Comparison of ENCODE assay signal across 15 cellular contexts in genomic region chr5:160270704-160271103, GRCh38. TPM values are rescaled to one million over a fixed set of nuclear protein-coding genes. Genes with fewer than 3 reads are reported as not detected.
DNase-seq lines count a peak whose midpoint lies in the region; ATAC-seq, FAIRE-seq and TF ChIP-seq lines count a peak whose summit lies in the region.
"Had no signal": no experiment of that assay in that cellular context is flagged by ENCODE, and none has a peak within 500 bp of the region (broad histone marks: within the 10 kb centered on the region; RNA-seq: fewer than 3 reads in every experiment).

No MANE protein-coding gene starts in this region.

- no peak overlapping the region for H2AFZ ChIP-seq in GM23338

- no peaks in the 10 kb centered on the region for H3K27me3 ChIP-seq in GM23338 (ENCODE audit: insufficient read depth)

- DNase-seq in GM23338 (ENCODE audit: low spot score) (no peak), WTC11 (ENCODE audit: low spot score) (no peak), immature natural killer cell (no peak), GM19239 (ENCODE audit: insufficient read length, low spot score) (no peak), NCI-H1092 (lab: John Stamatoyannopoulos, UW) (no peak)
- DNase-seq in activated naive CD8-positive, alpha-beta T cell treated with anti-CD3 and anti-CD28 coated beads for 36 hours, result no peak
- no peak for DNase-seq in stimulated activated naive CD4-positive, alpha-beta T cell (lab: John Stamatoyannopoulos, UW)
- DNase-seq: activated naive CD4-positive, alpha-beta T cell treated with anti-CD3 and anti-CD28 coated beads, Interleukin-2, amount 10 ng/mL, durations not matched to agents 7 days and 5 days; HCEC 1CT; hippocampal formation; NCI-H1930 had no signal

- H3K27me3 Mint-ChIP-seq in GM23338 (ENCODE audit: insufficient read depth, low read depth, poor library complexity) (no peaks in the 10 kb centered on the region), WTC11 (ENCODE audit: low read depth) (no peaks in the 10 kb centered on the region; the same call in 1 of the 2 replicates), immature natural killer cell (ENCODE audit: low read depth in 3 of 3) (peaks cover 0 to 3% (median 2%) of the 10 kb centered on the region in 3 donors)
- H3K27me3 Mint-ChIP-seq in activated naive CD8-positive, alpha-beta T cell treated with anti-CD3 and anti-CD28 coated beads for 36 hours, result no peaks in the 10 kb centered on the region
- H3K27me3 Mint-ChIP-seq: activated CD4-positive, alpha-beta T cell treated with anti-CD3 and anti-CD28 coated beads for 36 hours had no signal

- H4K20me1 ChIP-seq in GM23338 (replicated peaks; ENCODE audit: insufficient read depth), result 0 out of 2 replicates have a peak, but pooled peaks cover under 1% of the 10 kb centered on the region

- peaks cover 4% of the 10 kb centered on the region; the same call in 1 of the 2 replicates for H3K36me3 ChIP-seq in GM23338 (ENCODE audit: insufficient read depth)

- TF ChIP-seq CTCF in GM23338 (conservative IDR thresholded peaks at IDR 0.05; ENCODE audit: low read depth in 2 of 2), result no peak
- TF ChIP-seq CTCF in WTC11 (IDR thresholded peaks at IDR 0.05), result no peak

- peaks cover 58% of the 10 kb centered on the region for H3K4me1 Mint-ChIP-seq in GM23338
- H3K4me1 Mint-ChIP-seq in WTC11, result peaks cover 58% of the 10 kb centered on the region
- peaks cover 71 to 78% of the 10 kb centered on the region in 2 donors for H3K4me1 Mint-ChIP-seq in immature natural killer cell
- peaks cover 7% of the 10 kb centered on the region for H3K4me1 Mint-ChIP-seq in activated naive CD8-positive, alpha-beta T cell treated with anti-CD3 and anti-CD28 coated beads for 36 hours

- no peaks in the 10 kb centered on the region for H3K9me3 Mint-ChIP-seq in GM23338
- no peaks in the 10 kb centered on the region for H3K9me3 Mint-ChIP-seq in WTC11
- no peaks in the 10 kb centered on the region for H3K9me3 Mint-ChIP-seq in immature natural killer cell
- no peaks in the 10 kb centered on the region for H3K9me3 Mint-ChIP-seq in activated naive CD8-positive, alpha-beta T cell treated with anti-CD3 and anti-CD28 coated beads for 36 hours
- H3K9me3 Mint-ChIP-seq: activated naive CD4-positive, alpha-beta T cell treated with anti-CD3 and anti-CD28 coated beads, Interleukin-2, amount 10 ng/mL, durations not matched to agents 7 days and 5 days had no signal

- H3K27ac ChIP-seq in GM23338 (ENCODE audit: low read depth), result peak overlapping the region; percentile 60; the same call in 1 of the 2 replicates
- peak overlapping the region in 17 of 21 experiments; percentile 1 to 66 (median 41) for H3K27ac ChIP-seq in skin epidermis

- POLR2A ChIA-PET in WTC11 (lab: Charles Lee), result interaction anchor here (0.7 to 1.2 kb wide), 2 partner anchors 10 to 63 kb away, joined by 3 to 5 read pairs; no protein-coding TSS in a partner anchor

- CTCF ChIA-PET in WTC11 (lab: Charles Lee), result interaction anchor here (0.5 to 1.6 kb wide), 6 partner anchors 9 to 121 kb away, joined by 3 to 10 read pairs (median 4); no protein-coding TSS in a partner anchor

- peaks cover 17% of the 10 kb centered on the region for H3F3A ChIP-seq in GM23338 (replicated peaks; ENCODE audit: low read depth)

- H3K4me2 ChIP-seq in GM23338, result peak overlapping the region; percentile 64; the same call in 1 of the 2 replicates

- no peak overlapping the region for H3K4me3 ChIP-seq in GM23338
- H3K4me3 ChIP-seq in skin epidermis, result no peak overlapping the region

- no peak overlapping the region; the same call in 2 of the 3 replicates for H3K4me3 Mint-ChIP-seq in GM23338
- H3K4me3 Mint-ChIP-seq in WTC11, result no peak overlapping the region
- peak overlapping the region in 3 of 5 donors; percentile 38 to 84 (median 72) for H3K4me3 Mint-ChIP-seq in immature natural killer cell
- H3K4me3 Mint-ChIP-seq in activated naive CD8-positive, alpha-beta T cell treated with anti-CD3 and anti-CD28 coated beads for 36 hours, result no peak overlapping the region
- H3K4me3 Mint-ChIP-seq: activated CD4-positive, alpha-beta T cell treated with anti-CD3 and anti-CD28 coated beads for 36 hours; activated naive CD4-positive, alpha-beta T cell treated with anti-CD3 and anti-CD28 coated beads, Interleukin-2, amount 10 ng/mL, durations not matched to agents 7 days and 5 days had no signal

- peak overlapping the region; percentile 87 for H3K27ac Mint-ChIP-seq in GM23338
- H3K27ac Mint-ChIP-seq in WTC11, result peak overlapping the region; percentile 93
- H3K27ac Mint-ChIP-seq in immature natural killer cell, result peak overlapping the region; percentile 5 to 97 (median 84)
- no peak overlapping the region for H3K27ac Mint-ChIP-seq in activated naive CD8-positive, alpha-beta T cell treated with anti-CD3 and anti-CD28 coated beads for 36 hours
- H3K27ac Mint-ChIP-seq: activated naive CD4-positive, alpha-beta T cell treated with anti-CD3 and anti-CD28 coated beads, Interleukin-2, amount 10 ng/mL, durations not matched to agents 7 days and 5 days had no signal

- peaks cover 30% of the 10 kb centered on the region for H3K36me3 Mint-ChIP-seq in GM23338 (ENCODE audit: low read depth)
- peaks cover 21% of the 10 kb centered on the region for H3K36me3 Mint-ChIP-seq in WTC11
- H3K36me3 Mint-ChIP-seq in immature natural killer cell, result peaks cover 3 to 8% (median 5%) of the 10 kb centered on the region in 3 donors
- H3K36me3 Mint-ChIP-seq in activated naive CD8-positive, alpha-beta T cell treated with anti-CD3 and anti-CD28 coated beads for 36 hours, result no peaks in the 10 kb centered on the region
- H3K36me3 Mint-ChIP-seq: activated naive CD4-positive, alpha-beta T cell treated with anti-CD3 and anti-CD28 coated beads, Interleukin-2, amount 10 ng/mL, durations not matched to agents 7 days and 5 days had no signal

- peaks cover 43% of the 10 kb centered on the region for H3K4me1 ChIP-seq in GM23338 (ENCODE audit: insufficient read depth)

- peaks cover 9% of the 10 kb centered on the region; the same call in 1 of the 2 replicates for H3K79me2 ChIP-seq in GM23338 (replicated peaks; ENCODE audit: insufficient read depth)

- no peak for FAIRE-seq in GM19239 (lab: Jason Lieb, UNC)
- FAIRE-seq: D721Med had no signal

- ATAC-seq in GM23338 (no peak), WTC11 (no peak)

- no peaks in the 10 kb centered on the region for H3K9me2 ChIP-seq in GM23338 (ENCODE audit: insufficient read depth)

TF ChIP-seq in GM23338, 12 proteins besides CTCF, POLR2A, EP300 and RAD21 (continues in another document):
- no peak for TF ChIP-seq ZNF114 (CRISPR knock-in tag; IDR thresholded peaks at IDR 0.05)

TF ChIP-seq in WTC11, 78 proteins besides CTCF, POLR2A, EP300 and RAD21 (continues in another document):
- TF ChIP-seq TP53 (CRISPR knock-in tag; IDR thresholded peaks at IDR 0.05) (no peak), SMAD4 (CRISPR knock-in tag; IDR thresholded peaks at IDR 0.05) (no peak), ZSCAN18 (CRISPR knock-in tag; IDR thresholded peaks at IDR 0.05) (no peak), ZNF317 (CRISPR knock-in tag; IDR thresholded peaks at IDR 0.05; ENCODE audit: borderline replicate concordance, low read depth) (no peak), E2F5 (CRISPR knock-in tag; IDR thresholded peaks at IDR 0.05) (no peak), SMAD3 (CRISPR knock-in tag; IDR thresholded peaks at IDR 0.05; ENCODE audit: borderline replicate concordance) (no peak), ZBTB21 (CRISPR knock-in tag; IDR thresholded peaks at IDR 0.05; ENCODE audit: borderline replicate concordance) (no peak), MAX (CRISPR knock-in tag; IDR thresholded peaks at IDR 0.05) (no peak), ETV6 (CRISPR knock-in tag; IDR thresholded peaks at IDR 0.05) (no peak), KAT7 (CRISPR knock-in tag; IDR thresholded peaks at IDR 0.05; ENCODE audit: borderline replicate concordance) (no peak), SP1 (CRISPR knock-in tag; conservative IDR thresholded peaks at IDR 0.05) (no peak)

RNA-seq across cellular contexts. Expression of gene FABP6, which starts 41.4 kb away (rescaled TPM):
- 1.7 and 2.2 TPM in 2 replicates for total RNA-seq in GM23338 (2014; rRNA removed; shearing (Covaris generic))
- polyA plus RNA-seq in GM23338 (2016; fragmentation: Nextera tagmentation; extraction: Ambion mirVana) (7.5 and 9.7 TPM in 2 replicates), immature natural killer cell (not detected)
- 2.3 to 4.9 TPM (median 2.9 TPM) in 3 replicates for total RNA-seq in WTC11 (2021)
- total RNA-seq in activated naive CD8-positive, alpha-beta T cell treated with anti-CD3 and anti-CD28 coated beads for 36 hours, result not detected
- total RNA-seq: activated CD4-positive, alpha-beta T cell treated with anti-CD3 and anti-CD28 coated beads for 36 hours; dermis microvascular lymphatic vessel endothelial cell had no signal

RNA-seq across cellular contexts. Expression of gene CCNJL, which starts 41.7 kb away (rescaled TPM):
- 22.1 and 29.2 TPM in 2 replicates for total RNA-seq in GM23338 (2014; rRNA removed; shearing (Covaris generic))
- polyA plus RNA-seq in GM23338 (2016; fragmentation: Nextera tagmentation; extraction: Ambion mirVana), result 27.0 and 28.4 TPM in 2 replicates
- total RNA-seq in WTC11 (2021), result 27.9 to 31.3 TPM (median 28.6 TPM) in 3 replicates
- 10 to 100 TPM; 16.3 to 29.7 (median 26.7) TPM for polyA plus RNA-seq in immature natural killer cell
- total RNA-seq in activated naive CD8-positive, alpha-beta T cell treated with anti-CD3 and anti-CD28 coated beads for 36 hours, result not detected
- total RNA-seq: activated CD4-positive, alpha-beta T cell treated with anti-CD3 and anti-CD28 coated beads for 36 hours had no signal

Comparison
In these comparisons a context has a peak if more than half of its experiments do, and no peak if none do; other contexts are left out.
1. H3K4me3 Mint-ChIP-seq: peak in immature natural killer cell (3 of 5); none in GM23338 (single experiment), WTC11 (single experiment) and activated naive CD8-positive, alpha-beta T cell treated with anti-CD3 and anti-CD28 coated beads for 36 hours (single experiment).
2. RNA of gene CCNJL, which starts 41.7 kb away (total RNA-seq): 27.9 to 31.3 TPM in WTC11 and 22.1 to 29.2 TPM in GM23338; not detected in activated naive CD8-positive, alpha-beta T cell treated with anti-CD3 and anti-CD28 coated beads for 36 hours; every median in the first group is over 10 times any median in the second.